ENCODE assay signal across 10 cellular contexts in genomic region chr14:73567365-73567764, GRCh38. TPM values are rescaled to one million over a fixed set of nuclear protein-coding genes. Genes with fewer than 3 reads are reported as not detected.
DNase-seq lines count a peak whose midpoint lies in the region; ATAC-seq and TF ChIP-seq lines count a peak whose summit lies in the region.
"Had no signal": no experiment of that assay in that cellular context is flagged by ENCODE, and none has a peak within 500 bp of the region (broad histone marks: within the 10 kb centered on the region; RNA-seq: fewer than 3 reads in every experiment).

No MANE protein-coding gene starts in this region.

- no peaks in the 10 kb centered on the region for H3K36me3 ChIP-seq in CD4-positive, alpha-beta memory T cell (ENCODE audit: insufficient read depth, low read length)
- H3K36me3 ChIP-seq in PC-9 (ENCODE audit: low read depth) = no peaks in the 10 kb centered on the region
- H3K36me3 ChIP-seq in endodermal cell (ENCODE audit: control insufficient read depth, insufficient read depth, low read length) = no peaks in the 10 kb centered on the region

- H3K27me3 ChIP-seq in CD4-positive, alpha-beta memory T cell (ENCODE audit: insufficient read depth, low read length) = no peaks in the 10 kb centered on the region
- H3K27me3 ChIP-seq in PC-9 (ENCODE audit: insufficient read depth, low read depth) (no peaks in the 10 kb centered on the region), endodermal cell (ENCODE audit: control insufficient read depth, insufficient read depth, low read length, poor library complexity, severe bottlenecking) (no peaks in the 10 kb centered on the region)

- ATAC-seq in natural killer cell treated with Interleukin-12 subunit alpha and Interleukin-12 subunit beta and Interleukin-15 and Interleukin-18, amount 100 ng/mL, for 72 hours = no peak
- no peak for ATAC-seq in HG03521 (IDR thresholded peaks at IDR 0.05; ENCODE audit: unreplicated experiment)

- peak overlapping the region; percentile 81 to 96 (median 94) for H3K4me3 Mint-ChIP-seq in CD4-positive, alpha-beta memory T cell
- peak overlapping the region; percentile 91 for H3K4me3 Mint-ChIP-seq in natural killer cell treated with Interleukin-12 subunit alpha and Interleukin-12 subunit beta and Interleukin-15 and Interleukin-18, amount 100 ng/mL, for 72 hours
- H3K4me3 Mint-ChIP-seq in endodermal cell = no peak overlapping the region

- H3K9me2 ChIP-seq in PC-9 (ENCODE audit: insufficient read depth) = no peaks in the 10 kb centered on the region

- H3K4me2 ChIP-seq in PC-9 = peak overlapping the region; percentile 91

- DNase-seq in CD4-positive, alpha-beta memory T cell = no peak
- DNase-seq in PC-9 (no peak), coronary artery (ENCODE audit: low spot score) (no peak), C1 segment of cervical spinal cord (lab: John Stamatoyannopoulos, UW) (no peak), DMS114 treated with DMSO at 0.1 percent for 48 hours (lab: John Stamatoyannopoulos, UW; ENCODE audit: unreplicated experiment) (no peak), endodermal cell (no peak)
- DNase-seq in natural killer cell treated with Interleukin-12 subunit alpha and Interleukin-12 subunit beta and Interleukin-15 and Interleukin-18, amount 100 ng/mL, for 72 hours (ENCODE audit: low spot score) = no peak
- DNase-seq: hippocampal formation had no signal

- no TSS peak for BruUV-seq in PC-9 (replicated peaks; lab: Mats Ljungman, UMichigan)

- peak overlapping the region in 1 of 2 donors; percentile 14 for H3K4me3 ChIP-seq in CD4-positive, alpha-beta memory T cell (ENCODE audit: low read length in 2 of 2)
- H3K4me3 ChIP-seq in PC-9 = peak overlapping the region; percentile 65; the same call in 1 of the 2 replicates
- H3K4me3 ChIP-seq in coronary artery = peak overlapping the region; percentile 87
- no peak overlapping the region for H3K4me3 ChIP-seq in endodermal cell (ENCODE audit: low read length)

- intact Hi-C loops in CD4-positive, alpha-beta memory T cell (cut with micrococcal nuclease) = no loop called here
- intact Hi-C loops in PC-9 (cut with micrococcal nuclease; ENCODE audit: unreplicated experiment) = no loop called here

- peak overlapping the region; percentile 19 to 98 (median 95) for H3K27ac Mint-ChIP-seq in CD4-positive, alpha-beta memory T cell
- no peak overlapping the region for H3K27ac Mint-ChIP-seq in natural killer cell treated with Interleukin-12 subunit alpha and Interleukin-12 subunit beta and Interleukin-15 and Interleukin-18, amount 100 ng/mL, for 72 hours
- H3K27ac Mint-ChIP-seq in endodermal cell = no peak overlapping the region

- H3F3A ChIP-seq in PC-9 (ENCODE audit: insufficient read depth, low read depth) = peaks cover 27% of the 10 kb centered on the region; the same call in 1 of the 2 replicates

- no peak overlapping the region for H3K27ac ChIP-seq in CD4-positive, alpha-beta memory T cell (ENCODE audit: low read depth, low read length)
- H3K27ac ChIP-seq in PC-9 (0 out of 2 replicates have a peak overlapping the region, but pooled peaks have one; percentile 3), coronary artery (peak overlapping the region; percentile 70 to 95), endodermal cell (ENCODE audit: low read depth, low read length) (no peak overlapping the region)

- H3K79me2 ChIP-seq in PC-9 (ENCODE audit: low read depth) = peaks cover 28% of the 10 kb centered on the region

- H4K20me1 ChIP-seq in PC-9 (ENCODE audit: insufficient read depth) = no peaks in the 10 kb centered on the region

- H3K4me1 Mint-ChIP-seq in CD4-positive, alpha-beta memory T cell = peaks cover 27 to 55% (median 42%) of the 10 kb centered on the region in 4 donors
- H3K4me1 Mint-ChIP-seq in natural killer cell treated with Interleukin-12 subunit alpha and Interleukin-12 subunit beta and Interleukin-15 and Interleukin-18, amount 100 ng/mL, for 72 hours (ENCODE audit: low read depth in 2 of 2) = peaks cover 32 to 33% of the 10 kb centered on the region in 2 donors
- H3K4me1 Mint-ChIP-seq in endodermal cell = peaks cover 15% of the 10 kb centered on the region

- POLR2A ChIA-PET in CD4-positive, alpha-beta memory T cell (lab: Charles Lee; ENCODE audit: partially characterized antibody) = interaction anchor here (1.0 to 4.8 kb wide), 6 partner anchors 24 to 319 kb away, joined by 3 to 71 read pairs (median 26); partner anchors contain the start of genes ACOT4, ACOT6, RIOX1 and ZNF410
- POLR2A ChIA-PET in PC-9 (lab: Charles Lee; ENCODE audit: unreplicated experiment) = no interaction called here

- 94 to 98% methylated on average over 7 of the region's 7 CpGs for WGBS in endodermal cell (ENCODE audit: insufficient coverage in 1 of 2, insufficient read length in 1 of 2), 2 experiments

- H3K9me3 Mint-ChIP-seq in CD4-positive, alpha-beta memory T cell = peaks cover 0 to 5% (median 4%) of the 10 kb centered on the region in 8 donors
- no peaks in the 10 kb centered on the region for H3K9me3 Mint-ChIP-seq in natural killer cell treated with Interleukin-12 subunit alpha and Interleukin-12 subunit beta and Interleukin-15 and Interleukin-18, amount 100 ng/mL, for 72 hours
- peaks cover 38% of the 10 kb centered on the region for H3K9me3 Mint-ChIP-seq in endodermal cell

- H3K4me1 ChIP-seq in CD4-positive, alpha-beta memory T cell (ENCODE audit: insufficient read depth, low read length) = peaks cover 46% of the 10 kb centered on the region
- H3K4me1 ChIP-seq in PC-9 (replicated peaks; ENCODE audit: insufficient read depth) (peaks cover 27% of the 10 kb centered on the region), endodermal cell (ENCODE audit: control insufficient read depth, insufficient read depth, low read length) (peaks cover 3% of the 10 kb centered on the region)

- no peak overlapping the region for H3K9ac ChIP-seq in endodermal cell (ENCODE audit: extremely low read depth, low read length, poor library complexity, severe bottlenecking)

- peaks cover 26% of the 10 kb centered on the region in 2 donors for H3K36me3 Mint-ChIP-seq in CD4-positive, alpha-beta memory T cell
- H3K36me3 Mint-ChIP-seq in natural killer cell treated with Interleukin-12 subunit alpha and Interleukin-12 subunit beta and Interleukin-15 and Interleukin-18, amount 100 ng/mL, for 72 hours = no peaks in the 10 kb centered on the region
- H3K36me3 Mint-ChIP-seq in endodermal cell (ENCODE audit: low read depth) = peaks cover 32% of the 10 kb centered on the region

- H3K9me3 ChIP-seq in CD4-positive, alpha-beta memory T cell (ENCODE audit: control insufficient read depth in 1 of 2, low read length in 2 of 2) = no peaks in the 10 kb centered on the region
- peaks cover 8% of the 10 kb centered on the region; the same call in 1 of the 2 replicates for H3K9me3 ChIP-seq in PC-9 (ENCODE audit: insufficient read depth, low read depth)
- H3K9me3 ChIP-seq in endodermal cell (ENCODE audit: control insufficient read depth, low read length) = peaks cover 21% of the 10 kb centered on the region

- CTCF ChIA-PET in CD4-positive, alpha-beta memory T cell (lab: Charles Lee; ENCODE audit: partially characterized antibody) = interaction anchor here (1.0 to 5.5 kb wide), 3 partner anchors 22 to 59 kb away, joined by 3 to 90 read pairs (median 33); partner anchors contain the start of gene ACOT6
- CTCF ChIA-PET in PC-9 (lab: Charles Lee) = interaction anchor here (0.7 kb wide), 1 partner anchor 175 kb away, joined by 3 read pairs; no protein-coding TSS in a partner anchor

- H3K27me3 Mint-ChIP-seq in CD4-positive, alpha-beta memory T cell = no peaks in the 10 kb centered on the region
- H3K27me3 Mint-ChIP-seq in natural killer cell treated with Interleukin-12 subunit alpha and Interleukin-12 subunit beta and Interleukin-15 and Interleukin-18, amount 100 ng/mL, for 72 hours = no peaks in the 10 kb centered on the region
- peaks cover 8% of the 10 kb centered on the region for H3K27me3 Mint-ChIP-seq in endodermal cell (ENCODE audit: insufficient read depth)

- TF ChIP-seq CTCF in PC-9 (conservative IDR thresholded peaks at IDR 0.05) = no peak
- no peak for TF ChIP-seq CTCF in coronary artery (IDR thresholded peaks at IDR 0.05)
- TF ChIP-seq CTCF in endodermal cell (conservative IDR thresholded peaks at IDR 0.05) = no peak

- H2AFZ ChIP-seq in PC-9 = no peak overlapping the region

RNA-seq across cellular contexts. Expression of gene ACOT2, which starts 1.6 kb away (rescaled TPM):
- 1 to 10 TPM; 9.4 to 9.9 TPM for total RNA-seq in CD4-positive, alpha-beta memory T cell
- 10 to 100 TPM; 24.9 to 36.4 TPM for polyA plus RNA-seq in CD4-positive, alpha-beta memory T cell
- 7.2 and 11.1 TPM in 2 replicates for total RNA-seq in PC-9 (2021)
- 10 to 100 TPM; 10.2 to 10.5 TPM for total RNA-seq in natural killer cell treated with Interleukin-12 subunit alpha and Interleukin-12 subunit beta and Interleukin-15 and Interleukin-18, amount 100 ng/mL, for 72 hours
- total RNA-seq in endodermal cell = 10 to 100 TPM in 1 of 2 donors, 1 to 10 TPM in 1; 5.0 to 12.3 TPM
- 13.0 TPM for polyA plus RNA-seq in endodermal cell (2013, experiment 1 of 2)
- polyA plus RNA-seq in endodermal cell (2013, experiment 2 of 2) = 13.5 TPM

RNA-seq across cellular contexts. Expression of gene HEATR4, which starts 8.6 kb away (rescaled TPM):
- total RNA-seq in CD4-positive, alpha-beta memory T cell = under 1 TPM in 1 of 2 experiments, not detected in 1; 0.09 TPM
- polyA plus RNA-seq in CD4-positive, alpha-beta memory T cell = under 1 TPM in 1 of 2 donors, not detected in 1; 0.64 TPM
- total RNA-seq in PC-9 (2021) (0.18 and 0.59 TPM in 2 replicates), endodermal cell (1 to 10 TPM in 1 of 2 donors, under 1 TPM in 1; 0.46 to 3.2 TPM)
- total RNA-seq in natural killer cell treated with Interleukin-12 subunit alpha and Interleukin-12 subunit beta and Interleukin-15 and Interleukin-18, amount 100 ng/mL, for 72 hours = not detected
- polyA plus RNA-seq in endodermal cell (2013, experiment 1 of 2) = 0.18 TPM
- not detected for polyA plus RNA-seq in endodermal cell (2013, experiment 2 of 2)
- total RNA-seq: dermis microvascular lymphatic vessel endothelial cell had no signal

RNA-seq across cellular contexts. Expression of gene ACOT4, which starts 24.3 kb away (rescaled TPM):
- total RNA-seq in CD4-positive, alpha-beta memory T cell = 1 to 10 TPM; 1.2 to 1.5 TPM
- 1 to 10 TPM; 5.1 to 8.1 TPM for polyA plus RNA-seq in CD4-positive, alpha-beta memory T cell
- total RNA-seq in PC-9 (2021) (3.5 and 4.9 TPM in 2 replicates), endodermal cell (1 to 10 TPM in 1 of 2 donors, under 1 TPM in 1; 0.97 to 2.0 TPM)
- 1 to 10 TPM in 1 of 2 donors, under 1 TPM in 1; 0.84 to 8.9 TPM for total RNA-seq in natural killer cell treated with Interleukin-12 subunit alpha and Interleukin-12 subunit beta and Interleukin-15 and Interleukin-18, amount 100 ng/mL, for 72 hours
- 0.28 TPM for polyA plus RNA-seq in endodermal cell (2013, experiment 1 of 2)
- polyA plus RNA-seq in endodermal cell (2013, experiment 2 of 2) = 0.58 TPM

RNA-seq across cellular contexts. Expression of gene ACOT1, which starts 30.4 kb away (rescaled TPM):
- 1 to 10 TPM; 2.1 to 2.7 TPM for total RNA-seq in CD4-positive, alpha-beta memory T cell
- polyA plus RNA-seq in CD4-positive, alpha-beta memory T cell = 1 to 10 TPM; 3.6 to 7.1 TPM
- total RNA-seq in PC-9 (2021) (2.2 and 3.6 TPM in 2 replicates), endodermal cell (1 to 10 TPM; 4.2 to 4.4 TPM)
- total RNA-seq in natural killer cell treated with Interleukin-12 subunit alpha and Interleukin-12 subunit beta and Interleukin-15 and Interleukin-18, amount 100 ng/mL, for 72 hours = 1 to 10 TPM; 1.4 to 2.1 TPM
- 1.9 TPM for polyA plus RNA-seq in endodermal cell (2013, experiment 1 of 2)
- polyA plus RNA-seq in endodermal cell (2013, experiment 2 of 2) = 3.4 TPM

RNA-seq across cellular contexts. Expression of gene ACOT6, which starts 45.0 kb away (rescaled TPM):
- total RNA-seq in CD4-positive, alpha-beta memory T cell = not detected
- not detected for polyA plus RNA-seq in CD4-positive, alpha-beta memory T cell
- not detected in 2 replicates for total RNA-seq in PC-9 (2021)
- total RNA-seq in natural killer cell treated with Interleukin-12 subunit alpha and Interleukin-12 subunit beta and Interleukin-15 and Interleukin-18, amount 100 ng/mL, for 72 hours = not detected
- not detected for total RNA-seq in endodermal cell
- not detected for polyA plus RNA-seq in endodermal cell (2013, experiment 1 of 2)
- polyA plus RNA-seq in endodermal cell (2013, experiment 2 of 2) = not detected
- total RNA-seq: dermis microvascular lymphatic vessel endothelial cell had no signal

Comparison
In these comparisons a context has a peak if more than half of its experiments do, and no peak if none do; other contexts are left out.
1. H3K27ac ChIP-seq: peak in PC-9 (single experiment) and coronary artery (2 of 2); none in CD4-positive, alpha-beta memory T cell (single experiment) and endodermal cell (single experiment).
2. H3K27ac Mint-ChIP-seq: peak in CD4-positive, alpha-beta memory T cell (7 of 7); none in natural killer cell treated with Interleukin-12 subunit alpha and Interleukin-12 subunit beta and Interleukin-15 and Interleukin-18, amount 100 ng/mL, for 72 hours (0 of 2) and endodermal cell (single experiment).